In the genomic region with DNA sequence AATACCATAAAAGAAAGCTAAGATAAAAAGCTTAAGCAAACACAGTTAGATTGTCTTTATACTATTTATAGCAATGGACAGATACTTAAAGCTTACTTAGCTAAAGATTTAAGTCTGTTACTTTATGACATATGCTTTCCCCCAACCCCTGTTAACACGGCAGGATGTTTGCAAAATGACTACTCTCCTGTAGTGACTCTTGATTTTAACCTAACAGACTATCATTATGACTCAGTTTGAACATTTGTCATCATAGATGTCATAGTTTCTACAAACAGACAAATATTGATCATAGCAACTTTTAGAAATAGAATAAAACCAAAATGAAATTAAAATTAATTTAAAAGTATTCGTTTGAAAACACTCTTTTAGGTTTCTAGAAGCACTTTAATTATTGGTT, we compare ENCODE assay signal across 8 cellular contexts. TPM values are rescaled to one million over a fixed set of nuclear protein-coding genes. Genes with fewer than 3 reads are reported as not detected.
A peak's percentile ranks its signal among the peaks of the same experiment; 100 is the strongest.
DNase-seq lines count a peak whose midpoint lies in the region; ATAC-seq and TF ChIP-seq lines count a peak whose summit lies in the region.

No MANE protein-coding gene starts in this region.

- H3K36me3 Mint-ChIP-seq in activated B cell treated with CpG ODN at 0.5 μM for 24 hours (ENCODE audit: low read depth): no peaks in the 10 kb centered on the region

- no peak for TF ChIP-seq CTCF in activated B cell treated with CpG ODN at 0.5 μM for 24 hours (IDR thresholded peaks at IDR 0.05)

- peak; percentile 95 for ATAC-seq in GM18909 (IDR thresholded peaks at IDR 0.05; ENCODE audit: poor library complexity, unreplicated experiment)
- ATAC-seq in HG02981 (IDR thresholded peaks at IDR 0.05; ENCODE audit: unreplicated experiment): peak; percentile 92
- ATAC-seq in activated B cell treated with CpG ODN at 0.5 μM for 24 hours (ENCODE audit: low read depth): peak; percentile 28

- peaks cover 1% of the 10 kb centered on the region for H3K27me3 Mint-ChIP-seq in activated B cell treated with CpG ODN at 0.5 μM for 24 hours

- no peak overlapping the region for H3K4me3 Mint-ChIP-seq in activated B cell treated with CpG ODN at 0.5 μM for 24 hours

- no peak overlapping the region for H3K27ac Mint-ChIP-seq in activated B cell treated with CpG ODN at 0.5 μM for 24 hours

- POLR2A ChIA-PET in activated B cell treated with CpG ODN at 0.5 μM for 24 hours (lab: Charles Lee): interaction anchor here (1.5 kb wide), 1 partner anchor 8 kb away, joined by 8 read pairs; a partner anchor contains a TSS

- CTCF ChIA-PET in activated B cell treated with CpG ODN at 0.5 μM for 24 hours (lab: Charles Lee): no interaction called here

- no peaks in the 10 kb centered on the region for H3K4me1 Mint-ChIP-seq in activated B cell treated with CpG ODN at 0.5 μM for 24 hours

- intact Hi-C loops in activated B cell treated with CpG ODN at 0.5 μM for 24 hours (cut with micrococcal nuclease): no loop called here

- DNase-seq in AG08396 (ENCODE audit: low spot score): peak; percentile 37
- DNase-seq in activated B cell treated with CpG ODN at 0.5 μM for 24 hours: no peak
- DNase-seq in kidney glomerular epithelial cell (lab: John Stamatoyannopoulos, UW): no peak
- no peak for DNase-seq in SK-N-DZ (ENCODE audit: low spot score)
- DNase-seq in NCI-H1105 treated with DMSO at 0.1 percent for 48 hours (lab: John Stamatoyannopoulos, UW): no peak
- DNase-seq in NCI-H1048 (lab: John Stamatoyannopoulos, UW): no peak

- no peaks in the 10 kb centered on the region for H3K9me3 Mint-ChIP-seq in activated B cell treated with CpG ODN at 0.5 μM for 24 hours

RNA-seq across cellular contexts. Expression of a gene that starts 7.8 kb away (rescaled TPM):
- 68.2 and 72.8 TPM in 2 replicates for total RNA-seq in activated B cell treated with CpG ODN at 0.5 μM for 24 hours
- polyA plus RNA-seq in SK-N-DZ (2014; cell fraction: cytosol; rRNA removed): 178 and 194 TPM in 2 replicates
- polyA plus RNA-seq in SK-N-DZ (2014; cell fraction: nucleus; rRNA removed): 156 and 210 TPM in 2 replicates

RNA-seq across cellular contexts. Expression of a gene that starts 12.5 kb away (rescaled TPM):
- total RNA-seq in activated B cell treated with CpG ODN at 0.5 μM for 24 hours: 62.3 and 70.1 TPM in 2 replicates
- polyA plus RNA-seq in SK-N-DZ (2014; cell fraction: cytosol; rRNA removed): 70.7 and 80.8 TPM in 2 replicates
- 185 and 210 TPM in 2 replicates for polyA plus RNA-seq in SK-N-DZ (2014; cell fraction: nucleus; rRNA removed)

RNA-seq across cellular contexts. Expression of a gene that starts 36.9 kb away (rescaled TPM):
- total RNA-seq in activated B cell treated with CpG ODN at 0.5 μM for 24 hours: 0.12 and 0.62 TPM in 2 replicates
- 0.56 and 0.81 TPM in 2 replicates for polyA plus RNA-seq in SK-N-DZ (2014; cell fraction: cytosol; rRNA removed)
- polyA plus RNA-seq in SK-N-DZ (2014; cell fraction: nucleus; rRNA removed): 0.79 and 1.1 TPM in 2 replicates

Comparison
In these comparisons a context has a peak if more than half of its experiments do, and no peak if none do; other contexts are left out.
1. ATAC-seq: peak in every context shown above with its lines; median percentile 95 in GM18909; 92 in HG02981; 28 in activated B cell treated with CpG ODN at 0.5 μM for 24 hours.